In genomic region chr22:40951795-40952602, GRCh38 we compare ENCODE assay signal across 1 cellular context.
A peak's percentile ranks its signal among the peaks of the same experiment; 100 is the strongest.
TF ChIP-seq lines count a peak whose summit lies in the region.

No MANE protein-coding gene starts in this region.

TF ChIP-seq in K562, 482 proteins besides CTCF, POLR2A, EP300 and RAD21 (continued from another document):
- no peak for TF ChIP-seq CLOCK (CRISPR knock-in tag; IDR thresholded peaks at IDR 0.05; ENCODE audit: borderline replicate concordance)
- peak; percentile 57; the same call in 1 of the 2 replicates for TF ChIP-seq ZBTB7A (IDR thresholded peaks at IDR 0.05; ENCODE audit: borderline replicate concordance, control insufficient read depth, low read depth, low read length)
- peak; percentile 66; the same call in 1 of the 2 replicates for TF ChIP-seq PHF8 (IDR thresholded peaks at IDR 0.05; ENCODE audit: borderline replicate concordance, low read length)
- TF ChIP-seq L3MBTL2 (IDR thresholded peaks at IDR 0.05): no peak
- TF ChIP-seq BRCA1 (IDR thresholded peaks at IDR 0.05): no peak
- TF ChIP-seq BRCA1 (CRISPR knock-in tag; IDR thresholded peaks at IDR 0.05): no peak
- TF ChIP-seq HCFC1 (IDR thresholded peaks at IDR 0.05; ENCODE audit: low read depth, low read length): no peak
